Comparison of ENCODE assay signal across 8 cellular contexts in genomic region chr2:121530563-121531334, GRCh38. TPM values are rescaled to one million over a fixed set of nuclear protein-coding genes. Genes with fewer than 3 reads are reported as not detected.
DNase-seq lines count a peak whose midpoint lies in the region; ATAC-seq and TF ChIP-seq lines count a peak whose summit lies in the region.

RNU4ATAC (plus strand) TSS chr2:121530880.

- H2AFZ ChIP-seq in GM23248 = peak within 1 kb of the TSS; percentile 77

- H3K36me3 Mint-ChIP-seq in nephron progenitor cell (ENCODE audit: low read depth) = peaks cover 10% of the 10 kb centered on the region

- H3K9me3 ChIP-seq in GM23248 (ENCODE audit: low read depth) = no peaks in the 10 kb centered on the region

- DNase-seq in EL (peak; percentile 99), GM23248 (peak; percentile 97), Kasumi-1 (lab: John Stamatoyannopoulos, UW) (peak; percentile 99), RPMI8226 (peak; percentile 93), fibroblast of the conjunctiva (ENCODE audit: low read depth) (peak; percentile 98), nephron progenitor cell (peak; percentile 83)
- peak; percentile 80 for DNase-seq in activated T-helper 9 cell treated with anti-CD3 and anti-CD28 coated beads, Interleukin-2, amount 50 U/mL, for 16 hours (ENCODE audit: low read depth)
- DNase-seq in stimulated activated naive CD8-positive, alpha-beta T cell treated with anti-CD3 and anti-CD28 coated beads, Interleukin-15, amount 100 ng/mL, for 72 hours = peak; percentile 83 to 85

- peak within 1 kb of the TSS; percentile 84 for H3K4me3 ChIP-seq in GM23248

- peak within 1 kb of the TSS; percentile 100 for H3K27ac Mint-ChIP-seq in nephron progenitor cell
- peak within 1 kb of the TSS; percentile 99 for H3K27ac Mint-ChIP-seq in stimulated activated naive CD8-positive, alpha-beta T cell treated with anti-CD3 and anti-CD28 coated beads, Interleukin-15, amount 100 ng/mL, for 72 hours

- 1% methylated on average over 47 of the region's 47 CpGs for WGBS in GM23248 (ENCODE audit: low coverage in 1 of 2, low lambda C conversion rate in 2 of 2, missing lambda C conversion rate in 2 of 2), 2 experiments

- H3K4me2 ChIP-seq in GM23248 (ENCODE audit: unreplicated experiment) = peak within 1 kb of the TSS; percentile 88

- in situ Hi-C loops in GM23248 (cut with MboI) = loop anchor here (25.0 kb wide), 1 partner anchor 182 kb away; no protein-coding TSS in a partner anchor

- H3K9me3 Mint-ChIP-seq in nephron progenitor cell = no peaks in the 10 kb centered on the region
- H3K9me3 Mint-ChIP-seq in stimulated activated naive CD8-positive, alpha-beta T cell treated with anti-CD3 and anti-CD28 coated beads, Interleukin-15, amount 100 ng/mL, for 72 hours = no peaks in the 10 kb centered on the region

- H3K4me3 Mint-ChIP-seq in nephron progenitor cell = peak within 1 kb of the TSS; percentile 91
- peak within 1 kb of the TSS; percentile 92 to 94 for H3K4me3 Mint-ChIP-seq in stimulated activated naive CD8-positive, alpha-beta T cell treated with anti-CD3 and anti-CD28 coated beads, Interleukin-15, amount 100 ng/mL, for 72 hours

- peak; percentile 92 for ATAC-seq in stimulated activated naive CD8-positive, alpha-beta T cell treated with anti-CD3 and anti-CD28 coated beads, Interleukin-15, amount 100 ng/mL, for 72 hours

- peak within 1 kb of the TSS; percentile 94 for H3K9ac ChIP-seq in GM23248

- peaks cover 17% of the 10 kb centered on the region for H3K4me1 ChIP-seq in GM23248 (ENCODE audit: insufficient read depth)

- no peaks in the 10 kb centered on the region for H3K36me3 ChIP-seq in GM23248 (ENCODE audit: low read depth)

- H3K9me2 ChIP-seq in GM23248 (ENCODE audit: insufficient read depth) = no peaks in the 10 kb centered on the region

- peak; percentile 61 for TF ChIP-seq CTCF in nephron progenitor cell (IDR thresholded peaks at IDR 0.05)

- no peaks in the 10 kb centered on the region; the same call in 1 of the 2 replicates for H4K20me1 ChIP-seq in GM23248 (ENCODE audit: insufficient read depth)

- H3K27me3 Mint-ChIP-seq in nephron progenitor cell (ENCODE audit: low read depth, poor library complexity) = peaks cover 3% of the 10 kb centered on the region
- no peaks in the 10 kb centered on the region for H3K27me3 Mint-ChIP-seq in stimulated activated naive CD8-positive, alpha-beta T cell treated with anti-CD3 and anti-CD28 coated beads, Interleukin-15, amount 100 ng/mL, for 72 hours

- peaks cover 61% of the 10 kb centered on the region for H3K4me1 Mint-ChIP-seq in nephron progenitor cell
- peaks cover 66% of the 10 kb centered on the region for H3K4me1 Mint-ChIP-seq in stimulated activated naive CD8-positive, alpha-beta T cell treated with anti-CD3 and anti-CD28 coated beads, Interleukin-15, amount 100 ng/mL, for 72 hours

- peak within 1 kb of the TSS; percentile 99 for H3K27ac ChIP-seq in GM23248

- peaks cover 12% of the 10 kb centered on the region for H3F3A ChIP-seq in GM23248 (ENCODE audit: insufficient read depth)

- H3K79me2 ChIP-seq in GM23248 (ENCODE audit: insufficient read depth) = peaks cover 76% of the 10 kb centered on the region

- H3K27me3 ChIP-seq in GM23248 (replicated peaks; ENCODE audit: insufficient read depth) = no peaks in the 10 kb centered on the region

RNA-seq across cellular contexts. Expression of gene RNU4ATAC, which starts in this region (rescaled TPM):
- total RNA-seq in GM23248 (2014; rRNA removed; shearing (Covaris generic)) = not detected in 2 replicates
- polyA plus RNA-seq in GM23248 (2016; fragmentation: Nextera tagmentation; extraction: Ambion mirVana) = 6.2 TPM in 1 of 2 replicates, not detected in the other

Comparison
In these comparisons a context has a peak if more than half of its experiments do, and no peak if none do; other contexts are left out.
1. Peak in every context shown above with its lines: DNase-seq, ATAC-seq, H3K4me3 ChIP-seq and H3K27ac ChIP-seq.